15 cellular contexts compared by ENCODE assay signal in the genomic region with DNA sequence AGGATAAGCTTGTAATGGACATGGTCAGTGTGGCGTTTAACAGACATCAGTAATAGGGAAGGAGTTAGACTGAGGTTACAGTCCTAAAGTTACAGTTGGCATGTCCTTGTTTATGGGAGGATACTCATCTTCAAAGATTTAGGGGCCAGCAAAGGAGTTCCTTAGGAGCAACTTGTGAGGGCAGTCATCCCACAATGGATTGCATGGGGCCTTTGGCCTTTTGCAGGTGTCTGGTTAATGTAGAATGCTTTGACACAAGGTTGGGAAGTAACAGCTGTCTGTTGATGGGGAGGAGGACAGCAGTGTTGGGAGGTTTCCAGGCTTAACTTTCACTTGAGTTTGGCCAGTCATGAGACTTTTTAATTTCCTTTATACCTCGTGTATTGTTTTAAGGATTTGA. TPM values are rescaled to one million over a fixed set of nuclear protein-coding genes. Genes with fewer than 3 reads are reported as not detected.
DNase-seq lines count a peak whose midpoint lies in the region; FAIRE-seq and TF ChIP-seq lines count a peak whose summit lies in the region.
"Had no signal": no experiment of that assay in that cellular context is flagged by ENCODE, and none has a peak within 500 bp of the region (broad histone marks: within the 10 kb centered on the region; RNA-seq: fewer than 3 reads in every experiment).

No MANE protein-coding gene starts in this region.

- FAIRE-seq in endometrium (lab: Jason Lieb, UNC), result peak; percentile 31
- FAIRE-seq: GM12891 had no signal

- TF ChIP-seq CTCF in neural crest cell (conservative IDR thresholded peaks at IDR 0.05), result no peak
- no peak for TF ChIP-seq CTCF in hepatocyte (IDR thresholded peaks at IDR 0.05; ENCODE audit: poor library complexity)

- H3K79me2 ChIP-seq in hepatocyte, result no peaks in the 10 kb centered on the region

- no peak overlapping the region for H2AFZ ChIP-seq in hepatocyte

- POLR2A ChIA-PET in CD8-positive, alpha-beta memory T cell (lab: Charles Lee), result no interaction called here
- POLR2A ChIA-PET in HEK293T (lab: Yijun Ruan, JAX), result no interaction called here

- no peak overlapping the region for H3K27ac ChIP-seq in CD8-positive, alpha-beta memory T cell (ENCODE audit: low read depth, low read length)
- H3K27ac ChIP-seq in hepatocyte, result no peak overlapping the region
- H3K27ac ChIP-seq: right lobe of liver had no signal

- 62% methylated on average over 2 of the region's 2 CpGs for WGBS in hepatocyte (ENCODE audit: low lambda C conversion rate, missing lambda C conversion rate)

- H3K36me3 Mint-ChIP-seq in CD8-positive, alpha-beta memory T cell, result peaks cover 7 to 53% (median 20%) of the 10 kb centered on the region in 3 donors
- no peaks in the 10 kb centered on the region for H3K36me3 Mint-ChIP-seq in neural crest cell (ENCODE audit: low read depth)

- H4K20me1 ChIP-seq in hepatocyte (ENCODE audit: insufficient read depth, poor library complexity, severe bottlenecking), result no peaks in the 10 kb centered on the region

- peaks cover 20 to 41% (median 32%) of the 10 kb centered on the region in 3 donors for H3K4me1 Mint-ChIP-seq in CD8-positive, alpha-beta memory T cell
- peaks cover 28% of the 10 kb centered on the region for H3K4me1 Mint-ChIP-seq in neural crest cell

- H3K4me2 ChIP-seq in hepatocyte, result no peak overlapping the region

- H3K9me3 ChIP-seq in CD8-positive, alpha-beta memory T cell (ENCODE audit: low read length), result no peaks in the 10 kb centered on the region
- no peaks in the 10 kb centered on the region for H3K9me3 ChIP-seq in hepatocyte (ENCODE audit: low read depth)
- H3K9me3 ChIP-seq: right lobe of liver had no signal

- H3K9me2 ChIP-seq in hepatocyte (replicated peaks; ENCODE audit: insufficient read depth), result no peaks in the 10 kb centered on the region

- no peaks in the 10 kb centered on the region for H3K27me3 ChIP-seq in CD8-positive, alpha-beta memory T cell (ENCODE audit: insufficient read depth, low read length, poor library complexity, severe bottlenecking)
- no peaks in the 10 kb centered on the region for H3K27me3 ChIP-seq in hepatocyte
- H3K27me3 ChIP-seq: right lobe of liver had no signal

- peak overlapping the region in 4 of 8 donors; percentile 1 to 68 (median 30) for H3K27ac Mint-ChIP-seq in CD8-positive, alpha-beta memory T cell
- H3K27ac Mint-ChIP-seq in neural crest cell (ENCODE audit: unreplicated experiment), result no peak overlapping the region
- H3K27ac Mint-ChIP-seq: WTC11 had no signal

- H3K4me3 Mint-ChIP-seq in CD8-positive, alpha-beta memory T cell, result peak overlapping the region in 6 of 7 donors; percentile 10 to 71 (median 48)
- peak overlapping the region; percentile 33 for H3K4me3 Mint-ChIP-seq in neural crest cell
- H3K4me3 Mint-ChIP-seq: CD14-positive monocyte, WTC11 had no signal

- no peaks in the 10 kb centered on the region for H3K27me3 Mint-ChIP-seq in CD8-positive, alpha-beta memory T cell
- no peaks in the 10 kb centered on the region for H3K27me3 Mint-ChIP-seq in neural crest cell (ENCODE audit: low read depth)

- no peak overlapping the region for H3K4me3 ChIP-seq in CD8-positive, alpha-beta memory T cell (ENCODE audit: low read length)
- no peak overlapping the region for H3K4me3 ChIP-seq in hepatocyte
- H3K4me3 ChIP-seq: right lobe of liver had no signal

- H3K9me3 Mint-ChIP-seq in CD8-positive, alpha-beta memory T cell, result no peaks in the 10 kb centered on the region
- no peaks in the 10 kb centered on the region for H3K9me3 Mint-ChIP-seq in neural crest cell
- H3K9me3 Mint-ChIP-seq: WTC11 had no signal

- CTCF ChIA-PET in CD8-positive, alpha-beta memory T cell (lab: Charles Lee), result interaction anchor here (1.7 kb wide), 1 partner anchor 8 kb away, joined by 5 read pairs; no protein-coding TSS in a partner anchor
- CTCF ChIA-PET in HEK293T (lab: Yijun Ruan, JAX), result interaction anchor here (0.6 kb wide), 1 partner anchor 200 kb away, joined by 4 read pairs; no protein-coding TSS in a partner anchor

- peaks cover 14% of the 10 kb centered on the region for H3K4me1 ChIP-seq in CD8-positive, alpha-beta memory T cell (ENCODE audit: insufficient read depth, low read length)
- peaks cover 9% of the 10 kb centered on the region for H3K4me1 ChIP-seq in hepatocyte (ENCODE audit: insufficient read depth)

- DNase-seq in CD1c-positive myeloid dendritic cell (ENCODE audit: extremely low spot score), result peak; percentile 25
- DNase-seq in CD8-positive, alpha-beta memory T cell, result no peak
- DNase-seq in neural crest cell (ENCODE audit: low read depth, low spot score), result no peak
- DNase-seq in hepatocyte (ENCODE audit: low spot score), result no peak
- DNase-seq in HEK293T (ENCODE audit: extremely low spot score), result no peak
- no peak for DNase-seq in NCI-H128 (lab: John Stamatoyannopoulos, UW; ENCODE audit: unreplicated experiment)
- DNase-seq: activated CD8-positive, alpha-beta memory T cell treated with anti-CD3 and anti-CD28 coated beads, Interleukin-2, amount 50 U/mL, for 4 hours; HCEC 1CT; NCI-H69; right lobe of liver had no signal

- H3K36me3 ChIP-seq in CD8-positive, alpha-beta memory T cell (ENCODE audit: insufficient read depth, low read length), result peaks cover 13% of the 10 kb centered on the region
- no peaks in the 10 kb centered on the region for H3K36me3 ChIP-seq in hepatocyte (replicated peaks; ENCODE audit: insufficient read depth, low read depth)

TF ChIP-seq in HEK293T, 16 proteins besides CTCF, POLR2A, EP300 and RAD21:
- TF ChIP-seq HDGF (IDR thresholded peaks at IDR 0.05; ENCODE audit: borderline replicate concordance) (no peak), SP1 (IDR thresholded peaks at IDR 0.05) (no peak), ZNF384 (IDR thresholded peaks at IDR 0.05) (no peak), CTBP1 (IDR thresholded peaks at IDR 0.05; ENCODE audit: borderline replicate concordance) (no peak), BHLHE40 (IDR thresholded peaks at IDR 0.05; ENCODE audit: borderline replicate concordance) (no peak), LEF1 (IDR thresholded peaks at IDR 0.05; ENCODE audit: borderline replicate concordance) (no peak), L3MBTL2 (conservative IDR thresholded peaks at IDR 0.05) (no peak), FOXM1 (IDR thresholded peaks at IDR 0.05; ENCODE audit: borderline replicate concordance) (no peak), FOXA1 (IDR thresholded peaks at IDR 0.05) (no peak), ARNT (IDR thresholded peaks at IDR 0.05) (no peak), FOXK2 (IDR thresholded peaks at IDR 0.05) (no peak), ELF4 (IDR thresholded peaks at IDR 0.05) (no peak), TARDBP (IDR thresholded peaks at IDR 0.05) (no peak)
- TF ChIP-seq, protein P1, sequence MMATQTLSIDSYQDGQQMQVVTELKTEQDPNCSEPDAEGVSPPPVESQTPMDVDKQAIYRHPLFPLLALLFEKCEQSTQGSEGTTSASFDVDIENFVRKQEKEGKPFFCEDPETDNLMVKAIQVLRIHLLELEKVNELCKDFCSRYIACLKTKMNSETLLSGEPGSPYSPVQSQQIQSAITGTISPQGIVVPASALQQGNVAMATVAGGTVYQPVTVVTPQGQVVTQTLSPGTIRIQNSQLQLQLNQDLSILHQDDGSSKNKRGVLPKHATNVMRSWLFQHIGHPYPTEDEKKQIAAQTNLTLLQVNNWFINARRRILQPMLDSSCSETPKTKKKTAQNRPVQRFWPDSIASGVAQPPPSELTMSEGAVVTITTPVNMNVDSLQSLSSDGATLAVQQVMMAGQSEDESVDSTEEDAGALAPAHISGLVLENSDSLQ (IDR thresholded peaks at IDR 0.05), result no peak

RNA-seq across cellular contexts. Expression of gene NUBP1, which starts 2.2 kb away (rescaled TPM):
- 10 to 100 TPM; 41.3 to 43.5 TPM for total RNA-seq in CD8-positive, alpha-beta memory T cell
- polyA plus RNA-seq in CD8-positive, alpha-beta memory T cell, result 30.9 TPM
- total RNA-seq in neural crest cell, result 32.9 and 38.6 TPM in 2 replicates
- total RNA-seq in hepatocyte, result 25.6 and 32.3 TPM in 2 replicates
- polyA plus RNA-seq in hepatocyte, result 31.7 and 38.8 TPM in 2 replicates

RNA-seq across cellular contexts. Expression of gene TEKT5, which starts 51.1 kb away (rescaled TPM):
- total RNA-seq in CD8-positive, alpha-beta memory T cell, result not detected
- not detected for polyA plus RNA-seq in CD8-positive, alpha-beta memory T cell
- total RNA-seq in neural crest cell, result 0.25 and 0.68 TPM in 2 replicates
- not detected in 2 replicates for total RNA-seq in hepatocyte
- not detected in 2 replicates for polyA plus RNA-seq in hepatocyte
- total RNA-seq: epithelial cell of proximal tubule had no signal
- polyA plus RNA-seq: CD14-positive monocyte had no signal
